Comparison of ENCODE assay signal across 28 cellular contexts in genomic region chr10:8296090-8296741, GRCh38.
A peak's percentile ranks its signal among the peaks of the same experiment; 100 is the strongest.
DNase-seq lines count a peak whose midpoint lies in the region; ATAC-seq lines count a peak whose summit lies in the region.
"Had no signal": no experiment of that assay in that cellular context is flagged by ENCODE, and none has a peak within 500 bp of the region (broad histone marks: within the 10 kb centered on the region; RNA-seq: fewer than 3 reads in every experiment).

No MANE protein-coding gene starts in this region.

- H3K23ac ChIP-seq in trophoblast cell (ENCODE audit: low read length): no peak overlapping the region

- WGBS in trophoblast cell (ENCODE audit: extremely low coverage, insufficient coverage, insufficient read length): no CpG with 5 or more reads among the region's 22 CpGs

- H3K4me1 ChIP-seq in iPS-15b (ENCODE audit: control insufficient read depth, insufficient read depth, low read length) (peaks cover 7% of the 10 kb centered on the region), trophoblast cell (ENCODE audit: control insufficient read depth in 1 of 2, insufficient read depth in 2 of 2, low read length in 2 of 2) (peaks cover 6 to 19% of the 10 kb centered on the region in 2 experiments)
- H3K4me1 ChIP-seq: adrenal gland, gastrocnemius medialis, SJCRH30, spleen had no signal

- H3K4me3 ChIP-seq in H7 (ENCODE audit: insufficient read depth, low read depth, low read length) (peak overlapping the region; percentile 48), iPS-15b (ENCODE audit: low read depth, low read length) (peak overlapping the region; percentile 56), trophoblast cell (ENCODE audit: low read depth, low read length) (no peak overlapping the region)
- H3K4me3 ChIP-seq: adrenal gland; BLaER1 treated with 17β-estradiol and CSF1 and Interleukin-3, amounts not matched to agents 10 nM and 100 nM; esophagus squamous epithelium; gastrocnemius medialis; GM12878; K562; SJCRH30; spleen had no signal

- H3K9ac ChIP-seq in iPS-15b (ENCODE audit: low read depth, low read length): no peak overlapping the region
- H3K9ac ChIP-seq in trophoblast cell (ENCODE audit: low read length): no peak overlapping the region
- H3K9ac ChIP-seq: BLaER1 treated with 17β-estradiol and CSF1 and Interleukin-3, amounts not matched to agents 10 nM and 100 nM had no signal

- peak overlapping the region; percentile 93 for H3K18ac ChIP-seq in trophoblast cell (ENCODE audit: low read length)

- DNase-seq in H7: peak; percentile 10
- peak; percentile 33 for DNase-seq in NCI-H69 (lab: John Stamatoyannopoulos, UW)
- peak; percentile 94 to 96 for DNase-seq in trophoblast cell
- DNase-seq in activated CD4-positive, alpha-beta T cell treated with anti-CD3 and anti-CD28 coated beads for 48 hours: no peak
- DNase-seq: activated naive CD4-positive, alpha-beta T cell treated with Interleukin-2 at 50 U/mL for 16 hours; activated T-cell treated with anti-CD3 and anti-CD28 coated beads, Interleukin-2, amount 50 U/mL, for 72 hours; adrenal gland; brain microvascular endothelial cell; DMS79 treated with DMSO at 0.1 percent for 48 hours; esophagus squamous epithelium; gastrocnemius medialis; hypothalamus; mammary epithelial cell; NCI-H146; NCI-H510A; NK-92 treated with Interleukin-12 subunit alpha and Interleukin-12 subunit beta, amount 100 ng/mL, for 24 hours; nucleus accumbens; SJCRH30; spleen; stimulated activated CD4-positive, alpha-beta T cell treated with anti-CD3 and anti-CD28 coated beads, Interleukin-2, amount 100 ng/mL, for 48 hours; T-helper 1 cell had no signal

- peak overlapping the region; percentile 99 for H4K91ac ChIP-seq in trophoblast cell (ENCODE audit: low read depth, low read length)

- H3K27me3 ChIP-seq in H7 (ENCODE audit: control insufficient read depth, insufficient read depth, low read length): peaks cover 4% of the 10 kb centered on the region
- peaks cover 13% of the 10 kb centered on the region for H3K27me3 ChIP-seq in iPS-15b (ENCODE audit: control insufficient read depth, insufficient read depth, low read length)
- no peaks in the 10 kb centered on the region for H3K27me3 ChIP-seq in trophoblast cell (ENCODE audit: insufficient read depth, low read length)
- H3K27me3 ChIP-seq: BLaER1 treated with 17β-estradiol and CSF1 and Interleukin-3, amounts not matched to agents 10 nM and 100 nM; brain microvascular endothelial cell; gastrocnemius medialis; SJCRH30 had no signal

- H3K79me2 ChIP-seq in trophoblast cell (ENCODE audit: control insufficient read depth, insufficient read depth, low read length, poor library complexity): peaks cover 4% of the 10 kb centered on the region

- H2BK12ac ChIP-seq in trophoblast cell (ENCODE audit: low read length): peak overlapping the region; percentile 95

- ATAC-seq in GM21737 (IDR thresholded peaks at IDR 0.05; ENCODE audit: unreplicated experiment) (no peak), HG03108 (IDR thresholded peaks at IDR 0.05; ENCODE audit: unreplicated experiment) (no peak)
- ATAC-seq: activated T-cell treated with anti-CD3 and anti-CD28 coated beads, Interleukin-2, amount 50 U/mL, for 72 hours; gastrocnemius medialis; GM12878; K562; stimulated activated effector memory CD8-positive, alpha-beta T cell treated with anti-CD3 and anti-CD28 coated beads, Interleukin-12 subunit alpha, Interleukin-12 subunit beta, amount 100 ng/mL, for 72 hours had no signal

- H3K9me3 ChIP-seq in iPS-15b (ENCODE audit: control insufficient read depth, insufficient read depth, low read length) (no peaks in the 10 kb centered on the region), trophoblast cell (ENCODE audit: insufficient read depth, low read depth, low read length) (no peaks in the 10 kb centered on the region)
- H3K9me3 ChIP-seq: adrenal gland, esophagus squamous epithelium, gastrocnemius medialis, SJCRH30, spleen had no signal

- H3K4ac ChIP-seq in trophoblast cell (ENCODE audit: low read depth, low read length): peak overlapping the region; percentile 90

- H2AFZ ChIP-seq in trophoblast cell (ENCODE audit: insufficient read depth, low read length, poor library complexity): peak overlapping the region; percentile 56

- peak overlapping the region; percentile 43 for H3K4me2 ChIP-seq in trophoblast cell (ENCODE audit: low read length)
- H3K4me2 ChIP-seq: BLaER1 treated with 17β-estradiol and CSF1 and Interleukin-3, amounts not matched to agents 10 nM and 100 nM had no signal

- peak overlapping the region; percentile 93 for H3K27ac ChIP-seq in trophoblast cell (ENCODE audit: low read depth, low read length)
- H3K27ac ChIP-seq: adrenal gland; BLaER1 treated with 17β-estradiol and CSF1 and Interleukin-3, amounts not matched to agents 10 nM and 100 nM; brain microvascular endothelial cell; esophagus squamous epithelium; gastrocnemius medialis; SJCRH30; spleen had no signal

- H2AK5ac ChIP-seq in trophoblast cell (ENCODE audit: low read length): peak overlapping the region; percentile 94

- peak overlapping the region; percentile 78 for H4K12ac ChIP-seq in trophoblast cell (ENCODE audit: low read depth, low read length)

- peak overlapping the region; percentile 89 for H4K8ac ChIP-seq in trophoblast cell (ENCODE audit: low read depth, low read length)

- H2BK5ac ChIP-seq in trophoblast cell (ENCODE audit: low read depth, low read length, poor library complexity): peak overlapping the region; percentile 95

- H3K79me1 ChIP-seq in trophoblast cell (ENCODE audit: low read length): peaks cover 27% of the 10 kb centered on the region

- peak overlapping the region; percentile 99 for H2BK120ac ChIP-seq in trophoblast cell (ENCODE audit: insufficient read depth, low read length, poor library complexity)

- H3K36me3 ChIP-seq in H7 (replicated peaks; ENCODE audit: control insufficient read depth, insufficient read depth, low read length) (no peaks in the 10 kb centered on the region), iPS-15b (ENCODE audit: control insufficient read depth, insufficient read depth, low read length) (no peaks in the 10 kb centered on the region), trophoblast cell (ENCODE audit: control insufficient read depth in 1 of 2, insufficient read depth in 2 of 2, low read length in 2 of 2) (no peaks in the 10 kb centered on the region)
- H3K36me3 ChIP-seq: adrenal gland; BLaER1 treated with 17β-estradiol and CSF1 and Interleukin-3, amounts not matched to agents 10 nM and 100 nM; brain microvascular endothelial cell; esophagus squamous epithelium; gastrocnemius medialis; SJCRH30; spleen had no signal

- peak overlapping the region; percentile 98 for H3K14ac ChIP-seq in trophoblast cell (ENCODE audit: low read length)
